Comparison of ENCODE assay signal across 8 cellular contexts in the genomic region with DNA sequence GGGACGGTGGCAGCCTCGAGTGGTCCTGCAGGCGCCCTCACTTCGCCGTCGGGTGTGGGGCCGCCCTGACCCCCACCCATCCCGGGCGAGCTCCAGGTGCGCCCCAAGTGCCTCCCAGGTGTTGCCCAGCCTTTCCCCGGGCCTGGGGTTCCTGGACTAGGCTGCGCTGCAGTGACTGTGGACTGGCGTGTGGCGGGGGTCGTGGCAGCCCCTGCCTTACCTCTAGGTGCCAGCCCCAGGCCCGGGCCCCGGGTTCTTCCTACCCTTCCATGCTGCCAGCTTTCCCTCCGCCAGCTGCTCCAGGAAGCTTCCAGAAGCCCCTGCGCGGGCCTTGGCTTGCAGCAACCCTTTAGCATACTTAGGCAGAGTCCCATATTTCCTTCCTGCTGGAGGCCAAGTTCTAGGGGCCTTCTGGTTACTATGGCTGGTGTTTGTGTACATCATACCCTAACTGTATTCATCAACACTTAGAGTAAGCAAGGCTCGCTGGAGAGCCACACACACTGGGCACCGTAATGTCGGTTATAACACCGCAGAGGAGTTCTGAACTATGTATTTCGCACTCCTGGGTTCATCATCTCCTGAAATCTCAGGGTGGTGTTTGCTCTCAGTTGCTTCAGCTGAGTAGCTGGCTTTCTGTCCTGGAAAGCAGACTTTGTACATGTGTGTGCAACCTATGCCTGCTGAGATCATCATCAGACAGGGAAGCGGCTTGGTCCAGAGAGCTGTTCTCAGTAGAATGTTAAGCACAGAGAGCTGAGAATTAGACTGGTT. TPM values are rescaled to one million over a fixed set of nuclear protein-coding genes. Genes with fewer than 3 reads are reported as not detected.
DNase-seq lines count a peak whose midpoint lies in the region; ATAC-seq, FAIRE-seq and TF ChIP-seq lines count a peak whose summit lies in the region.

No MANE protein-coding gene starts in this region.

- H3K36me3 ChIP-seq in cardiac muscle cell (no peaks in the 10 kb centered on the region), psoas muscle (ENCODE audit: insufficient read depth in 1 of 2, low read depth in 1 of 2) (peaks cover 0 to 10% of the 10 kb centered on the region in 2 donors)

- no peak for TF ChIP-seq POLR2A in H54 (IDR thresholded peaks at IDR 0.05; ENCODE audit: low read depth, low read length)

- H3K27me3 ChIP-seq in cardiac muscle cell (no peaks in the 10 kb centered on the region), psoas muscle (ENCODE audit: insufficient read depth in 3 of 3, low read length in 2 of 3) (no peaks in the 10 kb centered on the region)

- DNase-seq in activated T-cell treated with anti-CD3 and anti-CD28 coated beads, Interleukin-2, amount 50 U/mL, for 48 hours, result peak; percentile 21 to 36
- DNase-seq in cardiac muscle cell (ENCODE audit: low read depth in 1 of 2, low spot score in 1 of 2) (peak in 1 of 2 donors; percentile 47), psoas muscle (no peak), H54 (ENCODE audit: insufficient read length, low spot score) (no peak), NOMO-1 (lab: John Stamatoyannopoulos, UW; ENCODE audit: unreplicated experiment in 2 of 2) (no peak)

- intact Hi-C loops in psoas muscle (cut with DNase I), result no loop called here

- WGBS in psoas muscle, 3 donors, result 22 to 26% (median 26%) methylated on average over 24 to 26 of the region's 26 CpGs

- FAIRE-seq in H54 (lab: Jason Lieb, UNC), result no peak

- H3K27ac ChIP-seq in cardiac muscle cell (no peak overlapping the region), psoas muscle (peak overlapping the region; percentile 77)

- TF ChIP-seq CTCF in cardiac muscle cell (IDR thresholded peaks at IDR 0.05; ENCODE audit: low read depth, low read length) (no peak), psoas muscle (IDR thresholded peaks at IDR 0.05) (no peak)

- ATAC-seq in GM18519 (IDR thresholded peaks at IDR 0.05; ENCODE audit: low FRiP score, unreplicated experiment), result peak; percentile 1
- ATAC-seq in HG03108 (IDR thresholded peaks at IDR 0.05; ENCODE audit: unreplicated experiment), result peak; percentile 11
- peak in 3 of 4 donors; percentile 1 to 31 (median 9) for ATAC-seq in psoas muscle
- no peak for ATAC-seq in activated CD4-positive, CD25-positive, alpha-beta regulatory T cell treated with anti-CD3 and anti-CD28 coated beads, Interleukin-2, amount 50 U/mL, for 24 hours

- peak overlapping the region; percentile 56 for H3K4me3 ChIP-seq in cardiac muscle cell
- peak overlapping the region; percentile 85 for H3K4me3 ChIP-seq in psoas muscle

- no peaks in the 10 kb centered on the region for H3K4me1 ChIP-seq in cardiac muscle cell (ENCODE audit: low read depth)
- peaks cover 3% of the 10 kb centered on the region for H3K4me1 ChIP-seq in psoas muscle

- no peaks in the 10 kb centered on the region for H3K9me3 ChIP-seq in cardiac muscle cell (ENCODE audit: low read depth)
- no peaks in the 10 kb centered on the region for H3K9me3 ChIP-seq in psoas muscle

RNA-seq across cellular contexts. Expression of a gene that starts 0.5 kb away (rescaled TPM):
- total RNA-seq in cardiac muscle cell (19.1 and 28.0 TPM in 2 replicates), psoas muscle (10 to 100 TPM in 2 of 4 donors, 1 to 10 TPM in 2; 6.5 to 13.3 (median 9.0) TPM)
- polyA plus RNA-seq in cardiac muscle cell (21.8 and 48.8 TPM in 2 replicates), psoas muscle (10 to 100 TPM in 1 of 3 donors, 1 to 10 TPM in 2; 4.2 to 10.9 (median 6.1) TPM)

Comparison
In these comparisons a context has a peak if more than half of its experiments do, and no peak if none do; other contexts are left out.
1. ATAC-seq: peak in GM18519 (single experiment), HG03108 (single experiment) and psoas muscle (3 of 4); none in activated CD4-positive, CD25-positive, alpha-beta regulatory T cell treated with anti-CD3 and anti-CD28 coated beads, Interleukin-2, amount 50 U/mL, for 24 hours (0 of 2).
2. DNase-seq: peak in activated T-cell treated with anti-CD3 and anti-CD28 coated beads, Interleukin-2, amount 50 U/mL, for 48 hours (2 of 2); none in psoas muscle (0 of 2), H54 (single experiment) and NOMO-1 (0 of 2).